In the genomic region with DNA sequence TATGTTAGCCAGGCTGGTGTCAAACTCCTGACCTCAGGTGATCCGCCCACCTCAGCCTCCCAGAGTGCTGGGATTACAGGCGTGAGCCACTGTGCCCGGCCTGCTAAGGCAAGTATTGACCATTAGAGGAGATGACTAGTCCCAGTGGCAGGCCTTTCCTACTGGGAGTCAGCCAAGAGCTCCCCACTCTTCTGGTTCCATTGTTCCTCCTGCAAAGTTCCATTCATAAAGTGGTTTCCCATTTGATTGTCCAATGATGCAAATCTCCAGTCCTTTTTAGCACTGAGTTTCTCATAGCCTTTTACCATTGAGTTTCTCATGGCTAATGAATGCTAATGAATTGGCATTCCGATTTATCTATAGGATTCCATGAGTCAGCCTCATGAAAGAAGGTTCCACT, we compare ENCODE assay signal across 18 cellular contexts.
DNase-seq lines count a peak whose midpoint lies in the region; ATAC-seq and TF ChIP-seq lines count a peak whose summit lies in the region.
"Had no signal": no experiment of that assay in that cellular context is flagged by ENCODE, and none has a peak within 500 bp of the region (broad histone marks: within the 10 kb centered on the region; RNA-seq: fewer than 3 reads in every experiment).

No MANE protein-coding gene starts in this region.

- intact Hi-C loops in right lobe of liver (cut with DNase I) = no loop called here

- H3K4me3 Mint-ChIP-seq in endodermal cell = no peak overlapping the region
- H3K4me3 Mint-ChIP-seq in natural killer cell treated with Interleukin-12 subunit alpha and Interleukin-12 subunit beta and Interleukin-15 and Interleukin-18, amount 100 ng/mL, for 72 hours = no peak overlapping the region
- H3K4me3 Mint-ChIP-seq: CD4-positive, alpha-beta T cell; CD8-positive, alpha-beta T cell had no signal

- H3K27me3 ChIP-seq in endodermal cell (ENCODE audit: control insufficient read depth, insufficient read depth, low read length, poor library complexity, severe bottlenecking) (no peaks in the 10 kb centered on the region), right lobe of liver (no peaks in the 10 kb centered on the region)
- H3K27me3 ChIP-seq: BE2C, BLaER1 had no signal

- H3K4me1 Mint-ChIP-seq in endodermal cell = peaks cover 15% of the 10 kb centered on the region
- no peaks in the 10 kb centered on the region for H3K4me1 Mint-ChIP-seq in natural killer cell treated with Interleukin-12 subunit alpha and Interleukin-12 subunit beta and Interleukin-15 and Interleukin-18, amount 100 ng/mL, for 72 hours (ENCODE audit: low read depth in 2 of 2)

- peaks cover 27% of the 10 kb centered on the region for H3K9me3 ChIP-seq in endodermal cell (ENCODE audit: control insufficient read depth, low read length)
- no peaks in the 10 kb centered on the region for H3K9me3 ChIP-seq in right lobe of liver
- H3K9me3 ChIP-seq: BE2C had no signal

- no peak overlapping the region for H3K9ac ChIP-seq in endodermal cell (ENCODE audit: extremely low read depth, low read length, poor library complexity, severe bottlenecking)
- H3K9ac ChIP-seq: BLaER1 had no signal

- TF ChIP-seq CTCF in endodermal cell (conservative IDR thresholded peaks at IDR 0.05) = no peak
- TF ChIP-seq CTCF in right lobe of liver (IDR thresholded peaks at IDR 0.05) = no peak

- peaks cover 17% of the 10 kb centered on the region for H3K9me3 Mint-ChIP-seq in endodermal cell
- peaks cover 4% of the 10 kb centered on the region for H3K9me3 Mint-ChIP-seq in natural killer cell treated with Interleukin-12 subunit alpha and Interleukin-12 subunit beta and Interleukin-15 and Interleukin-18, amount 100 ng/mL, for 72 hours

- no peaks in the 10 kb centered on the region for H3K27me3 Mint-ChIP-seq in endodermal cell (ENCODE audit: insufficient read depth)
- H3K27me3 Mint-ChIP-seq in natural killer cell treated with Interleukin-12 subunit alpha and Interleukin-12 subunit beta and Interleukin-15 and Interleukin-18, amount 100 ng/mL, for 72 hours = peaks cover 4 to 14% of the 10 kb centered on the region in 2 donors

- no peak for TF ChIP-seq POLR2A in right lobe of liver (IDR thresholded peaks at IDR 0.05)

- peak overlapping the region; percentile 19 for H3K27ac ChIP-seq in endodermal cell (ENCODE audit: low read depth, low read length)
- peak overlapping the region in 2 of 3 donors; percentile 9 to 51 for H3K27ac ChIP-seq in right lobe of liver
- H3K27ac ChIP-seq: BLaER1 had no signal

- H3K4me1 ChIP-seq in endodermal cell (ENCODE audit: control insufficient read depth, insufficient read depth, low read length) (no peaks in the 10 kb centered on the region), right lobe of liver (peaks cover 0 to 54% (median 14%) of the 10 kb centered on the region in 4 donors)
- H3K4me1 ChIP-seq: BE2C, BLaER1 had no signal

- TF ChIP-seq RAD21 in Ishikawa (IDR thresholded peaks at IDR 0.05; ENCODE audit: low read depth) = no peak

- H3K4me3 ChIP-seq in endodermal cell (ENCODE audit: low read length) = no peak overlapping the region
- H3K4me3 ChIP-seq in right lobe of liver = peak overlapping the region in 2 of 3 donors; percentile 44 to 45
- H3K4me3 ChIP-seq: BLaER1, GM12878 had no signal

- peak in 2 of 4 donors; percentile 6 to 15 for ATAC-seq in right lobe of liver
- no peak for ATAC-seq in natural killer cell treated with Interleukin-12 subunit alpha and Interleukin-12 subunit beta and Interleukin-15 and Interleukin-18, amount 100 ng/mL, for 72 hours
- ATAC-seq: CD8-positive, alpha-beta T cell; GM12878 had no signal

- H3K36me3 ChIP-seq in endodermal cell (ENCODE audit: control insufficient read depth, insufficient read depth, low read length) (no peaks in the 10 kb centered on the region), right lobe of liver (no peaks in the 10 kb centered on the region)
- H3K36me3 ChIP-seq: BE2C, BLaER1 had no signal

- WGBS in endodermal cell (ENCODE audit: insufficient coverage in 1 of 2, insufficient read length in 1 of 2), 2 experiments = 75 to 92% methylated on average over 4 of the region's 4 CpGs
- 75% methylated on average over 1 of the region's 4 CpGs for WGBS in right lobe of liver (ENCODE audit: insufficient coverage, low coverage, low lambda C conversion rate, missing lambda C conversion rate)

- H3K36me3 Mint-ChIP-seq in endodermal cell (ENCODE audit: low read depth) = no peaks in the 10 kb centered on the region
- peaks cover 9% of the 10 kb centered on the region for H3K36me3 Mint-ChIP-seq in natural killer cell treated with Interleukin-12 subunit alpha and Interleukin-12 subunit beta and Interleukin-15 and Interleukin-18, amount 100 ng/mL, for 72 hours
- H3K36me3 Mint-ChIP-seq: CD8-positive, alpha-beta T cell had no signal

- DNase-seq in endodermal cell = no peak
- DNase-seq in right lobe of liver = no peak
- DNase-seq in Kasumi-1 (lab: John Stamatoyannopoulos, UW) = no peak
- no peak for DNase-seq in natural killer cell treated with Interleukin-12 subunit alpha and Interleukin-12 subunit beta and Interleukin-15 and Interleukin-18, amount 100 ng/mL, for 72 hours (ENCODE audit: low spot score)
- no peak for DNase-seq in T-helper 2 cell
- DNase-seq: 8988T; ACHN; BE2C; C1 segment of cervical spinal cord; Caco-2; Calu3; CD4-positive, alpha-beta T cell; CD8-positive, alpha-beta T cell; DMS79 treated with DMSO at 0.1 percent for 48 hours; GDM1 had no signal

- no peak overlapping the region for H3K27ac Mint-ChIP-seq in endodermal cell
- no peak overlapping the region for H3K27ac Mint-ChIP-seq in natural killer cell treated with Interleukin-12 subunit alpha and Interleukin-12 subunit beta and Interleukin-15 and Interleukin-18, amount 100 ng/mL, for 72 hours
- H3K27ac Mint-ChIP-seq: CD4-positive, alpha-beta T cell; CD8-positive, alpha-beta T cell had no signal

- TF ChIP-seq EP300 in Ishikawa (IDR thresholded peaks at IDR 0.05; ENCODE audit: borderline replicate concordance) = peak; percentile 62

TF ChIP-seq in Ishikawa, 13 proteins besides CTCF, POLR2A, EP300 and RAD21:
- 0 out of 2 replicates have a peak, but pooled peaks have one; percentile 62 for TF ChIP-seq TCF12 (IDR thresholded peaks at IDR 0.05; ENCODE audit: low read depth)
- TF ChIP-seq NFIC (IDR thresholded peaks at IDR 0.05) = peak; percentile 38; the same call in 1 of the 2 replicates
- no peak for TF ChIP-seq CEBPB (IDR thresholded peaks at IDR 0.05)
